18 cellular contexts compared by ENCODE assay signal in the genomic region with DNA sequence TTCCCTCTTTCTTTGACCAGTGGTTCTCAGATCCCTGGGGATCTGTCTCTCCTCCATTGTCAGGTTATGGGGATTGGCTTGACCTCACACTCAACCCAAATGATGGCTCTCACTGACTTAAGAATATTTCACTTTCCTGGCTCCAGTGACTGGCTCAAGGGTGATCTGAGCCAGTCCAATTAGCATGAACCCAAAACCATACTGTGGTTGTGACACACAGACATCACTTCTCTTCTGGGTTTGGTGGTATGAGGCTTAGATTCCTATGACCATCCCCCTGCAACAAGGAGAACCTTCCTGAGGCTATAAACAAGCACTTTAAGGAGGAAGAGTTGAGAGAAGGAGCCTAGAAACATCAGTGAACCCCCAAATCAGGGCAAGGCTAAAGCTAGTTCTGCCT.
"Had no signal": no experiment of that assay in that cellular context is flagged by ENCODE, and none has a peak within 500 bp of the region (broad histone marks: within the 10 kb centered on the region; RNA-seq: fewer than 3 reads in every experiment).

No MANE protein-coding gene starts in this region.

- H3K27ac ChIP-seq: brain microvascular endothelial cell, neutrophil, ovary, upper lobe of left lung, vagina had no signal

- H3K36me3 ChIP-seq: brain microvascular endothelial cell, neutrophil, ovary, thoracic aorta, upper lobe of left lung, vagina had no signal

- H3K4me1 ChIP-seq: upper lobe of left lung, vagina had no signal

- DNase-seq: activated B cell treated with CpG ODN at 0.5 μM for 24 hours; activated CD8-positive, alpha-beta memory T cell treated with anti-CD3 and anti-CD28 coated beads, Interleukin-2, amount 10 ng/mL, durations not matched to agents 7 days and 5 days; activated CD8-positive, alpha-beta T cell treated with anti-CD3 and anti-CD28 coated beads, Interleukin-2, amount 10 ng/mL, durations not matched to agents 7 days and 5 days; activated naive CD8-positive, alpha-beta T cell treated with anti-CD3 and anti-CD28 coated beads, Interleukin-2, amount 50 U/mL, for 24 hours; activated T-cell treated with anti-CD3 and anti-CD28 coated beads, Interleukin-2, amount 50 U/mL, for 48 hours; brain microvascular endothelial cell; cortex of kidney; foreskin melanocyte; left ventricle myocardium superior; mucosa of descending colon; ovary; retina; small intestine; stimulated activated CD4-positive, alpha-beta T cell treated with anti-CD3 and anti-CD28 coated beads, Interleukin-4, amount 100 ng/mL, for 24 hours; upper lobe of left lung had no signal

- H3K4me3 ChIP-seq: mucosa of descending colon, ovary, thoracic aorta, upper lobe of left lung, vagina had no signal

- H3K9me3 ChIP-seq: mucosa of descending colon, neutrophil, ovary, thoracic aorta, upper lobe of left lung, vagina had no signal

- H3K27me3 ChIP-seq: brain microvascular endothelial cell, neutrophil, ovary, upper lobe of left lung, vagina had no signal
